In genomic region chr16:11755022-11755760, GRCh38 we compare ENCODE assay signal across 25 cellular contexts. TPM values are rescaled to one million over a fixed set of nuclear protein-coding genes. Genes with fewer than 3 reads are reported as not detected.
DNase-seq lines count a peak whose midpoint lies in the region; ATAC-seq, FAIRE-seq and TF ChIP-seq lines count a peak whose summit lies in the region.
"Had no signal": no experiment of that assay in that cellular context is flagged by ENCODE, and none has a peak within 500 bp of the region (broad histone marks: within the 10 kb centered on the region; RNA-seq: fewer than 3 reads in every experiment).

No MANE protein-coding gene starts in this region.

- WGBS in heart left ventricle, 4 donors: 89 to 95% (median 93%) methylated on average over 13 of the region's 13 CpGs

- H3K9me3 ChIP-seq in PC-3 (ENCODE audit: low read length) (no peaks in the 10 kb centered on the region), Peyer's patch (no peaks in the 10 kb centered on the region), heart left ventricle (no peaks in the 10 kb centered on the region)
- H3K9me3 ChIP-seq: ascending aorta, left ventricle myocardium inferior, sigmoid colon, SK-N-SH had no signal

- no peaks in the 10 kb centered on the region for H3K4me1 Mint-ChIP-seq in neural crest cell
- H3K4me1 Mint-ChIP-seq: activated naive CD8-positive, alpha-beta T cell treated with anti-CD3 and anti-CD28 coated beads for 36 hours; central memory CD8-positive, alpha-beta T cell; WTC11 had no signal

- no peaks in the 10 kb centered on the region for H3K9me3 Mint-ChIP-seq in neural crest cell
- H3K9me3 Mint-ChIP-seq: activated naive CD8-positive, alpha-beta T cell treated with anti-CD3 and anti-CD28 coated beads for 36 hours; activated T-helper 2 cell treated with anti-CD3 and anti-CD28 coated beads, Interferon-gamma antibody, Interleukin-2, Interleukin-4, amounts not matched to agents 10 μg/mL and 5 μg/mL and 100 μg/mL, durations not matched to agents 14 hours and 24 hours and 36 hours; central memory CD8-positive, alpha-beta T cell; type B pancreatic cell; WTC11 had no signal

- no peaks in the 10 kb centered on the region for H3K79me2 ChIP-seq in PC-3 (ENCODE audit: low read length)

- no peaks in the 10 kb centered on the region for H3K27me3 ChIP-seq in PC-3 (ENCODE audit: low read length)
- no peaks in the 10 kb centered on the region for H3K27me3 ChIP-seq in Peyer's patch
- no peaks in the 10 kb centered on the region for H3K27me3 ChIP-seq in heart left ventricle
- H3K27me3 ChIP-seq: ascending aorta, sigmoid colon had no signal

- DNase-seq in NCI-H2171 treated with DMSO at 0.1 percent for 48 hours (lab: John Stamatoyannopoulos, UW) (peak; percentile 9), NCI-H2171 (lab: John Stamatoyannopoulos, UW) (no peak), PC-3 (no peak), kidney tubule cell (ENCODE audit: low spot score) (peak; percentile 77), neural crest cell (ENCODE audit: low read depth, low spot score) (no peak), Peyer's patch (no peak), heart left ventricle (no peak), GM19239 (ENCODE audit: insufficient read length, low spot score) (no peak)
- DNase-seq: activated CD4-positive, alpha-beta T cell treated with anti-CD3 and anti-CD28 coated beads, Interleukin-2, amount 50 U/mL, for 4 hours; activated naive CD8-positive, alpha-beta T cell treated with anti-CD3 and anti-CD28 coated beads for 36 hours; DND-41; GOT3; left ventricle myocardium inferior; midbrain; NCI-H345; NCI-H82; sigmoid colon; SK-N-SH had no signal

- H3K4me3 Mint-ChIP-seq in neural crest cell: no peak overlapping the region
- H3K4me3 Mint-ChIP-seq: activated naive CD8-positive, alpha-beta T cell treated with anti-CD3 and anti-CD28 coated beads for 36 hours; central memory CD8-positive, alpha-beta T cell; type B pancreatic cell; WTC11 had no signal

- H3K4me3 ChIP-seq in PC-3 (ENCODE audit: low read length) (no peak overlapping the region), Peyer's patch (no peak overlapping the region), heart left ventricle (no peak overlapping the region)
- H3K4me3 ChIP-seq: ascending aorta, left ventricle myocardium inferior, sigmoid colon had no signal

- no peak for FAIRE-seq in GM19239 (lab: Jason Lieb, UNC)

- H3K4me2 ChIP-seq in PC-3 (ENCODE audit: low read length): no peak overlapping the region
- H3K4me2 ChIP-seq: SK-N-SH had no signal

- H3K27ac Mint-ChIP-seq in neural crest cell (ENCODE audit: unreplicated experiment): peak overlapping the region; percentile 7
- H3K27ac Mint-ChIP-seq: activated naive CD8-positive, alpha-beta T cell treated with anti-CD3 and anti-CD28 coated beads for 36 hours; activated T-helper 2 cell treated with anti-CD3 and anti-CD28 coated beads, Interferon-gamma antibody, Interleukin-2, Interleukin-4, amounts not matched to agents 10 μg/mL and 5 μg/mL and 100 μg/mL, durations not matched to agents 14 hours and 24 hours and 36 hours; type B pancreatic cell; WTC11 had no signal

- no peaks in the 10 kb centered on the region for H3K27me3 Mint-ChIP-seq in neural crest cell (ENCODE audit: low read depth)
- H3K27me3 Mint-ChIP-seq: activated naive CD8-positive, alpha-beta T cell treated with anti-CD3 and anti-CD28 coated beads for 36 hours; central memory CD8-positive, alpha-beta T cell; type B pancreatic cell had no signal

- H3K27ac ChIP-seq in PC-3 (ENCODE audit: low read length): no peak overlapping the region
- no peak overlapping the region for H3K27ac ChIP-seq in Peyer's patch
- H3K27ac ChIP-seq in heart left ventricle: no peak overlapping the region
- H3K27ac ChIP-seq: 22Rv1, ascending aorta, HL-60, left ventricle myocardium inferior, sigmoid colon had no signal

- peaks cover 17% of the 10 kb centered on the region for H3K36me3 Mint-ChIP-seq in neural crest cell (ENCODE audit: low read depth)

- H2AFZ ChIP-seq in PC-3 (ENCODE audit: low read length): no peak overlapping the region

- H3K9me2 ChIP-seq in PC-3 (replicated peaks; ENCODE audit: low read length): no peaks in the 10 kb centered on the region
- H3K9me2 ChIP-seq: SK-N-SH had no signal

- no peak overlapping the region for H3K9ac ChIP-seq in PC-3 (ENCODE audit: low read length)
- H3K9ac ChIP-seq: SK-N-SH had no signal

- POLR2A ChIA-PET in PC-3 (lab: Charles Lee; ENCODE audit: unreplicated experiment): no interaction called here

- ATAC-seq in PC-3 (peak; percentile 27; the same call in 1 of the 2 replicates), heart left ventricle (no peak)
- ATAC-seq: WTC11 had no signal

- CTCF ChIA-PET in PC-3 (lab: Charles Lee): no interaction called here

- intact Hi-C loops in PC-3 (cut with micrococcal nuclease): no loop called here
- intact Hi-C loops in heart left ventricle (cut with DNase I): no loop called here

- peaks cover 15% of the 10 kb centered on the region; the same call in 1 of the 2 replicates for H3K36me3 ChIP-seq in PC-3 (ENCODE audit: low read depth, low read length)
- H3K36me3 ChIP-seq in Peyer's patch: peaks cover 0 to 76% (median 0%) of the 10 kb centered on the region in 3 donors
- peaks cover 0 to 100% (median 98%) of the 10 kb centered on the region in 9 donors for H3K36me3 ChIP-seq in heart left ventricle

- TF ChIP-seq CTCF in PC-3 (conservative IDR thresholded peaks at IDR 0.05; ENCODE audit: low read depth, low read length) (no peak), neural crest cell (conservative IDR thresholded peaks at IDR 0.05) (no peak), Peyer's patch (IDR thresholded peaks at IDR 0.05) (no peak), heart left ventricle (IDR thresholded peaks at IDR 0.05) (no peak)

- H3F3A ChIP-seq in PC-3 (ENCODE audit: low read length, unreplicated experiment): no peaks in the 10 kb centered on the region

- TF ChIP-seq POLR2A in Peyer's patch (IDR thresholded peaks at IDR 0.05): no peak
- TF ChIP-seq POLR2A in heart left ventricle (IDR thresholded peaks at IDR 0.05): no peak

- no TSS peak for BruUV-seq in PC-3 (replicated peaks; lab: Mats Ljungman, UMichigan)

- H4K20me1 ChIP-seq in PC-3 (ENCODE audit: low read length): no peaks in the 10 kb centered on the region

- H3K4me1 ChIP-seq in PC-3 (ENCODE audit: insufficient read depth, low read length) (peaks cover 12% of the 10 kb centered on the region), Peyer's patch (peaks cover 0 to 15% (median 0%) of the 10 kb centered on the region in 4 donors), heart left ventricle (peaks cover 0 to 10% (median 4%) of the 10 kb centered on the region in 12 donors)

RNA-seq across cellular contexts. Expression of gene TXNDC11, which starts 12.5 kb away (rescaled TPM):
- total RNA-seq in PC-3 (2014; rRNA removed): 20.2 and 26.6 TPM in 2 replicates
- 16.9 and 18.5 TPM in 2 replicates for total RNA-seq in neural crest cell
- 10 to 100 TPM; 69.3 to 89.4 (median 76.9) TPM for total RNA-seq in Peyer's patch
- total RNA-seq in heart left ventricle: 10 to 100 TPM; 18.9 to 29.3 (median 25.9) TPM
- polyA plus RNA-seq in heart left ventricle: 10 to 100 TPM; 23.6 to 53.1 TPM

RNA-seq across cellular contexts. Expression of gene ZC3H7A, which starts 41.9 kb away (rescaled TPM):
- total RNA-seq in PC-3 (2014; rRNA removed): 21.2 and 26.4 TPM in 2 replicates
- total RNA-seq in neural crest cell: 66.5 and 74.6 TPM in 2 replicates
- 100 to 1,000 TPM in 1 of 4 donors, 10 to 100 TPM in 3; 54.9 to 122 (median 72.5) TPM for total RNA-seq in Peyer's patch
- 10 to 100 TPM; 20.2 to 42.3 (median 29.7) TPM for total RNA-seq in heart left ventricle
- 10 to 100 TPM; 16.9 to 17.7 TPM for polyA plus RNA-seq in heart left ventricle

Comparison
In these comparisons a context has a peak if more than half of its experiments do, and no peak if none do; other contexts are left out.
1. DNase-seq: peak in NCI-H2171 treated with DMSO at 0.1 percent for 48 hours (single experiment) and kidney tubule cell (single experiment); none in NCI-H2171 (single experiment), PC-3 (single experiment), neural crest cell (single experiment), Peyer's patch (0 of 3), heart left ventricle (0 of 5) and GM19239 (single experiment).